Comparison of ENCODE assay signal across 13 cellular contexts in the genomic region with DNA sequence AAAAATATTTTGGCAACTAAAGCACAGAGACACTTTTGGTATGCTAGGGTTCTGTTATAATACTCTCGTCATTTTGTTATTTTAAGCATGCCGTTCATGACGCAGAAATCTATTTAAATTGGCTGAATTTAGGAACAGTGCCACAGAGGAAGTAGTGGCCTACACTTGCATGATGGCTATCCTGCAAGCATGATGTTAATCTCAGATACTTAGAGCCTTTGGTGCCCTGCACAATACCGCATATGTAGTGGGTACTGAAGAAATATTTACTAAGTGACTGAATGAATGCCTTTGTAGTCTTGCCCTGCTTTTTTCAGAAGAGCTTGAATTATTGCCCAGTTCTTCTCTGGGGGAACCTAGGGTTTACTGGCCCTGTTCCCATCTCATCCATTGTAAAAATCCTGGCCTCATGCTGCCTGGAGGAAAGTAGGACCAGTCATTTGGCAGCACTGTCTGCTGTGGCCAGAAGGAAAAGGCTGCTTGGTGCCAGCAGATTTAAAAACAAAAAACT.
DNase-seq lines count a peak whose midpoint lies in the region; ATAC-seq and TF ChIP-seq lines count a peak whose summit lies in the region.
"Had no signal": no experiment of that assay in that cellular context is flagged by ENCODE, and none has a peak within 500 bp of the region (broad histone marks: within the 10 kb centered on the region; RNA-seq: fewer than 3 reads in every experiment).

No MANE protein-coding gene starts in this region.

- DNase-seq in AG09309 (ENCODE audit: low read depth): peak; percentile 75
- peak; percentile 77 for DNase-seq in NCI-H2196 (lab: John Stamatoyannopoulos, UW; ENCODE audit: unreplicated experiment)
- DNase-seq in dedifferentiated amniotic fluid mesenchymal stem cell (ENCODE audit: extremely low spot score): peak; percentile 96
- no peak for DNase-seq in activated T-cell treated with anti-CD3 and anti-CD28 coated beads, Interleukin-2, amount 50 U/mL, for 4 hours
- DNase-seq in KBM-7: no peak
- no peak for DNase-seq in endothelial cell (ENCODE audit: low spot score)
- DNase-seq in NCI-H146 (lab: John Stamatoyannopoulos, UW): no peak
- DNase-seq: activated T-cell treated with anti-CD3 and anti-CD28 coated beads, Interleukin-2, amount 50 U/mL, for 72 hours; CD4-positive, CD25-positive, alpha-beta regulatory T cell; foreskin keratinocyte; stimulated activated naive CD8-positive, alpha-beta T cell treated with anti-CD3 and anti-CD28 coated beads, Interleukin-15, Interleukin-2, amounts not matched to agents 100 U/mL and 50 U/mL, for 24 hours had no signal

- H3K27ac Mint-ChIP-seq in endothelial cell (ENCODE audit: unreplicated experiment): no peak overlapping the region
- H3K27ac Mint-ChIP-seq: activated T-cell treated with anti-CD3 and anti-CD28 coated beads, Interleukin-2, amount 50 U/mL, for 72 hours; CD4-positive, CD25-positive, alpha-beta regulatory T cell had no signal

- TF ChIP-seq CTCF in AG09309 (IDR thresholded peaks at IDR 0.05; ENCODE audit: control insufficient read depth, insufficient read depth, low read depth, low read length, missing control alignments) (no peak), endothelial cell (IDR thresholded peaks at IDR 0.05; ENCODE audit: unreplicated experiment) (no peak)

- ATAC-seq in activated T-cell treated with anti-CD3 and anti-CD28 coated beads, Interleukin-2, amount 50 U/mL, for 4 hours: no peak
- ATAC-seq: activated T-cell treated with anti-CD3 and anti-CD28 coated beads, Interleukin-2, amount 50 U/mL, for 72 hours; foreskin keratinocyte; stimulated activated naive CD8-positive, alpha-beta T cell treated with anti-CD3 and anti-CD28 coated beads, Interleukin-15, Interleukin-2, amounts not matched to agents 100 U/mL and 50 U/mL, for 24 hours had no signal

- H3K27me3 Mint-ChIP-seq in activated T-cell treated with anti-CD3 and anti-CD28 coated beads, Interleukin-2, amount 50 U/mL, for 4 hours (ENCODE audit: low read depth): no peaks in the 10 kb centered on the region
- H3K27me3 Mint-ChIP-seq in endothelial cell (ENCODE audit: unreplicated experiment): peaks cover 1% of the 10 kb centered on the region
- H3K27me3 Mint-ChIP-seq: CD4-positive, CD25-positive, alpha-beta regulatory T cell had no signal

- H3K9me3 Mint-ChIP-seq in activated T-cell treated with anti-CD3 and anti-CD28 coated beads, Interleukin-2, amount 50 U/mL, for 4 hours: no peaks in the 10 kb centered on the region
- no peaks in the 10 kb centered on the region for H3K9me3 Mint-ChIP-seq in endothelial cell (ENCODE audit: unreplicated experiment)
- H3K9me3 Mint-ChIP-seq: activated T-cell treated with anti-CD3 and anti-CD28 coated beads, Interleukin-2, amount 50 U/mL, for 72 hours had no signal

- no peak overlapping the region for H3K4me3 Mint-ChIP-seq in activated T-cell treated with anti-CD3 and anti-CD28 coated beads, Interleukin-2, amount 50 U/mL, for 4 hours
- no peak overlapping the region for H3K4me3 Mint-ChIP-seq in endothelial cell (ENCODE audit: unreplicated experiment)
- H3K4me3 Mint-ChIP-seq: activated T-cell treated with anti-CD3 and anti-CD28 coated beads, Interleukin-2, amount 50 U/mL, for 72 hours; CD4-positive, CD25-positive, alpha-beta regulatory T cell had no signal

- no peaks in the 10 kb centered on the region for H3K27me3 ChIP-seq in muscle layer of duodenum (ENCODE audit: low read depth, low read length)
- H3K27me3 ChIP-seq: foreskin keratinocyte, SJSA1 had no signal

- no peaks in the 10 kb centered on the region for H3K4me1 Mint-ChIP-seq in activated T-cell treated with anti-CD3 and anti-CD28 coated beads, Interleukin-2, amount 50 U/mL, for 4 hours (ENCODE audit: low read depth)
- H3K4me1 Mint-ChIP-seq in endothelial cell (ENCODE audit: unreplicated experiment): no peaks in the 10 kb centered on the region
- H3K4me1 Mint-ChIP-seq: CD4-positive, CD25-positive, alpha-beta regulatory T cell had no signal

- no peaks in the 10 kb centered on the region for H3K9me3 ChIP-seq in muscle layer of duodenum (ENCODE audit: control insufficient read depth in 1 of 2, low read length in 2 of 2)
- H3K9me3 ChIP-seq: SJSA1 had no signal

- H3K4me3 ChIP-seq in AG09309 (ENCODE audit: control insufficient read depth, low read depth, low read length) (no peak overlapping the region), muscle layer of duodenum (ENCODE audit: low read depth in 1 of 2, low read length in 2 of 2) (no peak overlapping the region)
- H3K4me3 ChIP-seq: SJSA1 had no signal

- H3K4me1 ChIP-seq in muscle layer of duodenum (ENCODE audit: control insufficient read depth in 1 of 2, insufficient read depth in 2 of 2, low read length in 2 of 2): peaks cover 7 to 23% of the 10 kb centered on the region in 2 donors
- H3K4me1 ChIP-seq: foreskin keratinocyte, SJSA1 had no signal

- H3K36me3 Mint-ChIP-seq in activated T-cell treated with anti-CD3 and anti-CD28 coated beads, Interleukin-2, amount 50 U/mL, for 4 hours (ENCODE audit: insufficient read depth): peaks cover 3% of the 10 kb centered on the region
- H3K36me3 Mint-ChIP-seq in endothelial cell (ENCODE audit: low read depth, unreplicated experiment): no peaks in the 10 kb centered on the region

- H3K36me3 ChIP-seq in muscle layer of duodenum (ENCODE audit: control insufficient read depth in 1 of 2, insufficient read depth in 2 of 2, low read length in 2 of 2): no peaks in the 10 kb centered on the region
- H3K36me3 ChIP-seq: SJSA1 had no signal

- in situ Hi-C loops in KBM-7 (cut with MboI; ENCODE audit: low pct_unique_long_range_greater_than_20kb, low sequenced_read_pairs): no loop called here

- H3K27ac ChIP-seq in muscle layer of duodenum (ENCODE audit: low read length): peak overlapping the region; percentile 11
- H3K27ac ChIP-seq: foreskin keratinocyte, SJSA1 had no signal

Comparison
In these comparisons a context has a peak if more than half of its experiments do, and no peak if none do; other contexts are left out.
1. DNase-seq: peak in AG09309 (single experiment), NCI-H2196 (single experiment) and dedifferentiated amniotic fluid mesenchymal stem cell (single experiment); none in activated T-cell treated with anti-CD3 and anti-CD28 coated beads, Interleukin-2, amount 50 U/mL, for 4 hours (single experiment), KBM-7 (single experiment), endothelial cell (single experiment) and NCI-H146 (single experiment).